ENCODE assay signal across 1 cellular context in genomic region chr5:171956870-171957501, GRCh38.
TF ChIP-seq lines count a peak whose summit lies in the region.

No MANE protein-coding gene starts in this region.

TF ChIP-seq in IMR-90, 13 proteins besides CTCF, POLR2A, EP300 and RAD21:
- TF ChIP-seq MXI1 (IDR thresholded peaks at IDR 0.05; ENCODE audit: borderline replicate concordance, low read depth, low read length) (no peak), BHLHE40 (IDR thresholded peaks at IDR 0.05; ENCODE audit: low read depth, low read length) (no peak), RCOR1 (IDR thresholded peaks at IDR 0.05; ENCODE audit: insufficient replicate concordance, low read length) (no peak), CHD1 (IDR thresholded peaks at IDR 0.05; ENCODE audit: low read depth, low read length) (no peak), SMC3 (IDR thresholded peaks at IDR 0.05; ENCODE audit: low read depth, low read length) (no peak), RFX5 (IDR thresholded peaks at IDR 0.05; ENCODE audit: low read depth, low read length) (no peak), CEBPB (IDR thresholded peaks at IDR 0.05; ENCODE audit: low read depth, low read length) (no peak), MAFK (IDR thresholded peaks at IDR 0.05; ENCODE audit: low read depth, low read length) (no peak)
- TF ChIP-seq, protein P1, sequence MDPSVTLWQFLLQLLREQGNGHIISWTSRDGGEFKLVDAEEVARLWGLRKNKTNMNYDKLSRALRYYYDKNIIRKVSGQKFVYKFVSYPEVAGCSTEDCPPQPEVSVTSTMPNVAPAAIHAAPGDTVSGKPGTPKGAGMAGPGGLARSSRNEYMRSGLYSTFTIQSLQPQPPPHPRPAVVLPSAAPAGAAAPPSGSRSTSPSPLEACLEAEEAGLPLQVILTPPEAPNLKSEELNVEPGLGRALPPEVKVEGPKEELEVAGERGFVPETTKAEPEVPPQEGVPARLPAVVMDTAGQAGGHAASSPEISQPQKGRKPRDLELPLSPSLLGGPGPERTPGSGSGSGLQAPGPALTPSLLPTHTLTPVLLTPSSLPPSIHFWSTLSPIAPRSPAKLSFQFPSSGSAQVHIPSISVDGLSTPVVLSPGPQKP (IDR thresholded peaks at IDR 0.05; ENCODE audit: borderline replicate concordance, low read depth, low read length), result no peak
